In genomic region chr7:141202540-141202939, GRCh38 we compare ENCODE assay signal across 12 cellular contexts.
"Had no signal": no experiment of that assay in that cellular context is flagged by ENCODE, and none has a peak within 500 bp of the region (broad histone marks: within the 10 kb centered on the region; RNA-seq: fewer than 3 reads in every experiment).

No MANE protein-coding gene starts in this region.

- FAIRE-seq: urothelium cell line had no signal

- DNase-seq: effector memory CD4-positive, alpha-beta T cell; heart left ventricle; islet precursor cell; mammary epithelial cell; mucosa of descending colon; naive thymus-derived CD8-positive, alpha-beta T cell; ovary; sigmoid colon; stimulated activated CD4-positive, alpha-beta T cell treated with anti-CD3 and anti-CD28 coated beads, Interleukin-2, amount 100 ng/mL, for 48 hours; stimulated activated naive CD4-positive, alpha-beta T cell treated with Interleukin-2 at 50 U/mL for 16 hours had no signal

- ATAC-seq: heart left ventricle; left lobe of liver; mucosa of descending colon; naive thymus-derived CD8-positive, alpha-beta T cell had no signal
